Comparison of ENCODE assay signal across 8 cellular contexts in the genomic region with DNA sequence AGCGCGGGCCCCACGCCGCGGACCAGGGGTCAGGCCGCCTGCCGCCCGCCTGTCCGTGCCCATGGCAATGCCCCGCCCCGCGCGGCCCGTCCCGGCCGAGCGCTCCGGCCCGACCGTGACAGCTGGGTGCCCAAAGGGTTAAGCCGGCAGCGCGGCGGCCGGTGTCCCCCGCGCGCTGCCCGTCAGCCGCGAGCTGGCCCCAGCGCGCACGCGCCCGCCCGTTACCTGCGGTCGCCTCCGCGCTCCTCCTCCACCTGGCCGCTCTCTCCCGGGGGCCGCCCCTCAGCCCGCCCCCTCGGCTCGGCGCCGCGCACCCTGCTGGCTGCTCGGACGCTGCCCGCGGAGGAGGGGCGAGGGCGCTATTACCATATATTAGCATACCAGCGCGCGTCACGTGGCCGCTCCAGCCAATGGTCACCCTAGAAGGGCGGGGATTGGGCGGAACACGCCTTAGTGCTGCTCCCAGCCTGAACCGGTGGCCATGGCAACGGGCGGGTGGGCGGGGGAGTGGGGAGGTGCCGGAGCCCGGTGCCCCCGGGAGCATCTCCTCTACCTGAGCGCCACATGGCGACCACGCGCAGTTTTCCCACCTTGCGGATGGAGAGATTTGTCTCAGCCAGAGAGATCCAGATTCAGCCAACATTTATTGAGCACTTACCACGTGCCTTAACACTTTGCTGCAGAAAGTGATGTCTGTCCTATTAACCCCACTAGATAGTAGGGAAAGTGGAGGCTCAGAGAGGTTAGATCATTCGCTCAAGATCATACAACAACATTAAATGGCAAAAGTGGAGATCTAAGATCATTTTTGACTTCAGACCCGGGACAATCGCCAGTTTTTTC. TPM values are rescaled to one million over a fixed set of nuclear protein-coding genes. Genes with fewer than 3 reads are reported as not detected.
A peak's percentile ranks its signal among the peaks of the same experiment; 100 is the strongest.
DNase-seq lines count a peak whose midpoint lies in the region; ATAC-seq, FAIRE-seq and TF ChIP-seq lines count a peak whose summit lies in the region.

A gene with protein sequence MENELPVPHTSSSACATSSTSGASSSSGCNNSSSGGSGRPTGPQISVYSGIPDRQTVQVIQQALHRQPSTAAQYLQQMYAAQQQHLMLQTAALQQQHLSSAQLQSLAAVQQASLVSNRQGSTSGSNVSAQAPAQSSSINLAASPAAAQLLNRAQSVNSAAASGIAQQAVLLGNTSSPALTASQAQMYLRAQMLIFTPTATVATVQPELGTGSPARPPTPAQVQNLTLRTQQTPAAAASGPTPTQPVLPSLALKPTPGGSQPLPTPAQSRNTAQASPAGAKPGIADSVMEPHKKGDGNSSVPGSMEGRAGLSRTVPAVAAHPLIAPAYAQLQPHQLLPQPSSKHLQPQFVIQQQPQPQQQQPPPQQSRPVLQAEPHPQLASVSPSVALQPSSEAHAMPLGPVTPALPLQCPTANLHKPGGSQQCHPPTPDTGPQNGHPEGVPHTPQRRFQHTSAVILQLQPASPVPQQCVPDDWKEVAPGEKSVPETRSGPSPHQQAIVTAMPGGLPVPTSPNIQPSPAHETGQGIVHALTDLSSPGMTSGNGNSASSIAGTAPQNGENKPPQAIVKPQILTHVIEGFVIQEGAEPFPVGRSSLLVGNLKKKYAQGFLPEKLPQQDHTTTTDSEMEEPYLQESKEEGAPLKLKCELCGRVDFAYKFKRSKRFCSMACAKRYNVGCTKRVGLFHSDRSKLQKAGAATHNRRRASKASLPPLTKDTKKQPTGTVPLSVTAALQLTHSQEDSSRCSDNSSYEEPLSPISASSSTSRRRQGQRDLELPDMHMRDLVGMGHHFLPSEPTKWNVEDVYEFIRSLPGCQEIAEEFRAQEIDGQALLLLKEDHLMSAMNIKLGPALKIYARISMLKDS (minus strand): TSS at position 345 of the 843 bp plus-strand sequence. CDS start 55,556 bp downstream, outside the sequence.

- H3F3A ChIP-seq in neural progenitor cell (ENCODE audit: low read depth), result peaks cover 25% of the 10 kb centered on the region

- peaks cover 45% of the 10 kb centered on the region for H3K79me2 ChIP-seq in HCT116 (ENCODE audit: insufficient read depth, low read length)
- H3K79me2 ChIP-seq in neural progenitor cell (ENCODE audit: low read depth), result no peaks in the 10 kb centered on the region

- H3K9me2 ChIP-seq in HCT116 (ENCODE audit: insufficient read depth), result no peaks in the 10 kb centered on the region

- TF ChIP-seq CTCF in HCT116 (IDR thresholded peaks at IDR 0.05 in 2 of 3, conservative IDR thresholded peaks at IDR 0.05 in 1 of 3; ENCODE audit: borderline replicate concordance in 1 of 3, insufficient read depth in 1 of 3, low read depth in 2 of 3, low read length in 2 of 3), result peak in 1 of 3 experiments; percentile 24; a peak in 1 of 6 replicates
- TF ChIP-seq CTCF in neural progenitor cell (IDR thresholded peaks at IDR 0.05), result peak; percentile 26
- peak in 3 of 7 experiments; percentile 19 to 48 (median 28) for TF ChIP-seq CTCF in stomach (IDR thresholded peaks at IDR 0.05)

- WGBS in stomach, 5 donors, result 1 to 5% (median 2%) methylated on average over 16 to 80 of the region's 80 CpGs

- H3K4me1 ChIP-seq in HCT116 (ENCODE audit: control insufficient read depth in 1 of 2, insufficient read depth in 2 of 2, low read length in 2 of 2), result peaks cover 69 to 86% of the 10 kb centered on the region in 2 experiments
- H3K4me1 ChIP-seq in neural progenitor cell, result peaks cover 23% of the 10 kb centered on the region
- H3K4me1 ChIP-seq in stomach, result peaks cover 6 to 67% (median 30%) of the 10 kb centered on the region in 4 donors

- no peak for FAIRE-seq in frontal cortex (lab: Jason Lieb, UNC)

- no peak for TF ChIP-seq RAD21 in HCT116 (IDR thresholded peaks at IDR 0.05; ENCODE audit: low read depth)

- no peak for TF ChIP-seq POLR2A in HCT116 (IDR thresholded peaks at IDR 0.05; ENCODE audit: borderline replicate concordance, extremely low read depth, insufficient read depth, insufficient read length)
- no peak for TF ChIP-seq POLR2A in stomach (IDR thresholded peaks at IDR 0.05)

- H3K27ac ChIP-seq in HCT116 (ENCODE audit: low read depth, low read length) (peak within 1 kb of the TSS; percentile 84), SK-N-MC (no peak within 1 kb of the TSS), neural progenitor cell (no peak within 1 kb of the TSS), stomach (peak within 1 kb of the TSS; percentile 68 to 88 (median 79))

- CTCF ChIA-PET in HCT116 (lab: Charles Lee), result interaction anchor here (1.0 kb wide), 1 partner anchor 40 kb away, joined by 4 read pairs; no protein-coding TSS in a partner anchor
- CTCF ChIA-PET in activated naive CD4-positive, alpha-beta T cell treated with anti-CD3 and anti-CD28 coated beads for 36 hours (lab: Charles Lee), result interaction anchor here (0.6 to 1.0 kb wide), 4 partner anchors 26 to 1768 kb away, joined by 3 to 4 read pairs (median 4); no protein-coding TSS in a partner anchor

- H3K27ac Mint-ChIP-seq in activated naive CD4-positive, alpha-beta T cell treated with anti-CD3 and anti-CD28 coated beads for 36 hours, result no peak within 1 kb of the TSS
- no peak within 1 kb of the TSS for H3K27ac Mint-ChIP-seq in neural progenitor cell

- TF ChIP-seq EP300 in stomach (IDR thresholded peaks at IDR 0.05), result no peak

- H3K4me1 Mint-ChIP-seq in activated naive CD4-positive, alpha-beta T cell treated with anti-CD3 and anti-CD28 coated beads for 36 hours (ENCODE audit: low read depth), result peaks cover 2% of the 10 kb centered on the region
- H3K4me1 Mint-ChIP-seq in neural progenitor cell, result peaks cover 29% of the 10 kb centered on the region

- no TSS peak for BruUV-seq in HCT116 (replicated peaks; lab: Mats Ljungman, UMichigan)

- H3K27me3 ChIP-seq in HCT116 (ENCODE audit: insufficient read depth, low read length), result no peaks in the 10 kb centered on the region
- peaks cover 36% of the 10 kb centered on the region for H3K27me3 ChIP-seq in neural progenitor cell
- H3K27me3 ChIP-seq in stomach, result no peaks in the 10 kb centered on the region

- H3K9ac ChIP-seq in HCT116 (ENCODE audit: low read length) (peak within 1 kb of the TSS; percentile 74), SK-N-MC (ENCODE audit: insufficient read length) (peak within 1 kb of the TSS; percentile 43), neural progenitor cell (no peak within 1 kb of the TSS)

- intact Hi-C loops in HCT116 (cut with micrococcal nuclease) (no loop called here), stomach (cut with DNase I; ENCODE audit: low total_unique reads) (no loop called here)
- intact Hi-C loops in activated naive CD4-positive, alpha-beta T cell treated with anti-CD3 and anti-CD28 coated beads for 36 hours (cut with micrococcal nuclease), result loop anchor here (1.0 to 2.0 kb wide), 2 partner anchors 41 to 304 kb away; a partner anchor contains a TSS

- H3K36me3 Mint-ChIP-seq in activated naive CD4-positive, alpha-beta T cell treated with anti-CD3 and anti-CD28 coated beads for 36 hours (ENCODE audit: low read depth), result no peaks in the 10 kb centered on the region
- H3K36me3 Mint-ChIP-seq in neural progenitor cell, result no peaks in the 10 kb centered on the region

- H3K36me3 ChIP-seq in HCT116 (ENCODE audit: control insufficient read depth in 1 of 2, insufficient read depth in 2 of 2, low read length in 2 of 2) (peaks cover 0 to 24% of the 10 kb centered on the region in 2 experiments; a peak in 3 of 4 replicates), SK-N-MC (ENCODE audit: insufficient read depth, low read length) (no peaks in the 10 kb centered on the region), neural progenitor cell (no peaks in the 10 kb centered on the region), stomach (no peaks in the 10 kb centered on the region)

- H3K9me3 ChIP-seq in HCT116 (ENCODE audit: control insufficient read depth in 1 of 2, insufficient read depth in 1 of 2, low read depth in 1 of 2, low read length in 2 of 2), result no peaks in the 10 kb centered on the region
- H3K9me3 ChIP-seq in SK-N-MC (ENCODE audit: low read depth, low read length), result no peaks in the 10 kb centered on the region
- H3K9me3 ChIP-seq in neural progenitor cell (ENCODE audit: low read depth), result no peaks in the 10 kb centered on the region
- no peaks in the 10 kb centered on the region for H3K9me3 ChIP-seq in stomach

- no peaks in the 10 kb centered on the region for H3K9me3 Mint-ChIP-seq in activated naive CD4-positive, alpha-beta T cell treated with anti-CD3 and anti-CD28 coated beads for 36 hours
- no peaks in the 10 kb centered on the region for H3K9me3 Mint-ChIP-seq in neural progenitor cell

- H3K27me3 Mint-ChIP-seq in activated naive CD4-positive, alpha-beta T cell treated with anti-CD3 and anti-CD28 coated beads for 36 hours (ENCODE audit: low read depth), result peaks cover 5% of the 10 kb centered on the region
- no peaks in the 10 kb centered on the region for H3K27me3 Mint-ChIP-seq in neural progenitor cell (ENCODE audit: insufficient read depth, low read depth)

- DNase-seq in ELF-1 (ENCODE audit: low read depth, low spot score), result peak; percentile 99
- peak; percentile 95 for DNase-seq in HCT116 (ENCODE audit: low read depth, low spot score)
- DNase-seq in MV-4-11 (lab: John Stamatoyannopoulos, UW), result peak; percentile 94
- peak; percentile 60 for DNase-seq in SK-N-MC (ENCODE audit: low read depth, low spot score)
- peak; percentile 95 for DNase-seq in activated naive CD4-positive, alpha-beta T cell treated with anti-CD3 and anti-CD28 coated beads for 36 hours
- peak; percentile 98 for DNase-seq in frontal cortex (ENCODE audit: low spot score in 2 of 2)
- peak; percentile 99 for DNase-seq in neural progenitor cell (ENCODE audit: low spot score)
- DNase-seq in stomach, result peak; percentile 98

- peak; percentile 85 for ATAC-seq in HCT116

- POLR2A ChIA-PET in HCT116 (lab: Charles Lee), result interaction anchor here (2.8 to 3.0 kb wide), 2 partner anchors 9 kb away, joined by 7 to 10 read pairs; no protein-coding TSS in a partner anchor

- RAD21 ChIA-PET in HCT116 (lab: Charles Lee; ENCODE audit: low non-redundant PET in 1 of 2, low total read pairs in 2 of 2, uncharacterized antibody in 2 of 2, unreplicated experiment in 2 of 2), result interaction anchor here in 1 of 2 experiments (0.6 kb wide), 1 partner anchor 24 kb away, joined by 5 read pairs; no protein-coding TSS in a partner anchor

- H3K4me2 ChIP-seq in HCT116 (ENCODE audit: low read length) (peak within 1 kb of the TSS; percentile 76), neural progenitor cell (peak within 1 kb of the TSS; percentile 91)

- H3K4me3 ChIP-seq in HCT116 (replicated peaks in 1 of 2; ENCODE audit: low read depth in 1 of 2, low read length in 2 of 2) (peak within 1 kb of the TSS; percentile 76 to 92), SK-N-MC (peak within 1 kb of the TSS; percentile 80), neural progenitor cell (peak within 1 kb of the TSS; percentile 65), stomach (peak within 1 kb of the TSS; percentile 74 to 84 (median 79))

- no peaks in the 10 kb centered on the region for H4K20me1 ChIP-seq in HCT116 (ENCODE audit: insufficient read depth)
- peaks cover 12% of the 10 kb centered on the region for H4K20me1 ChIP-seq in neural progenitor cell (ENCODE audit: low read depth)

- H2AFZ ChIP-seq in HCT116 (ENCODE audit: low read depth, low read length, poor library complexity, severe bottlenecking) (no peak within 1 kb of the TSS), neural progenitor cell (replicated peaks) (peak within 1 kb of the TSS; percentile 53)

- peak within 1 kb of the TSS; percentile 62 for H3K4me3 Mint-ChIP-seq in activated naive CD4-positive, alpha-beta T cell treated with anti-CD3 and anti-CD28 coated beads for 36 hours
- H3K4me3 Mint-ChIP-seq in neural progenitor cell, result peak within 1 kb of the TSS; percentile 80

RNA-seq across cellular contexts. Expression of the gene that starts here (rescaled TPM):
- total RNA-seq in HCT116 (2021; ENCODE audit: unreplicated experiment) (176 TPM), frontal cortex (35.5 TPM), neural progenitor cell (ENCODE audit: low replicate concordance) (65.0 and 108 TPM in 2 replicates), stomach (100 to 1,000 TPM in 3 of 5 donors, 10 to 100 TPM in 2; 72.0 to 123 (median 107) TPM)
- polyA plus RNA-seq in HCT116 (2012), result 129 and 157 TPM in 2 replicates
- 10 to 100 TPM; 15.6 to 15.9 TPM for total RNA-seq in activated naive CD4-positive, alpha-beta T cell treated with anti-CD3 and anti-CD28 coated beads for 36 hours
- polyA plus RNA-seq in stomach, result 100 to 1,000 TPM in 2 of 3 donors, 10 to 100 TPM in 1; 70.8 to 140 (median 121) TPM

Comparison
In these comparisons a context has a peak if more than half of its experiments do, and no peak if none do; other contexts are left out.
1. H3K27ac ChIP-seq: peak in HCT116 (single experiment) and stomach (5 of 5); none in SK-N-MC (single experiment) and neural progenitor cell (single experiment).
2. Peak in every context shown above with its lines, with median percentiles within 50 percentile points of each other: DNase-seq and H3K4me3 ChIP-seq.